1 cellular context compared by ENCODE assay signal in genomic region chr12:123633379-123634141, GRCh38.
TF ChIP-seq lines count a peak whose summit lies in the region.

TSS of gene EIF2B1 (minus strand) at chr12:123633686. CDS start at chr12:123633557, 129 bp downstream.
TSS of gene GTF2H3 (plus strand) at chr12:123633829. CDS start at chr12:123633860, 31 bp downstream.

TF ChIP-seq in HepG2, 621 proteins besides CTCF, POLR2A, EP300 and RAD21 (continued from another document):
- 0 out of 2 replicates have a peak, but pooled peaks have one; percentile 33 for TF ChIP-seq ETS1 (CRISPR knock-in tag; IDR thresholded peaks at IDR 0.05)
- TF ChIP-seq NFATC3 (CRISPR knock-in tag; IDR thresholded peaks at IDR 0.05), result no peak
- TF ChIP-seq ZC3H13 (CRISPR knock-in tag; IDR thresholded peaks at IDR 0.05), result no peak
- TF ChIP-seq KDM5A (IDR thresholded peaks at IDR 0.05; ENCODE audit: borderline replicate concordance, low read length), result peak; percentile 93
- no peak for TF ChIP-seq JARID2 (CRISPR knock-in tag; IDR thresholded peaks at IDR 0.05; ENCODE audit: insufficient replicate concordance)
- peak; percentile 53; the same call in 1 of the 2 replicates for TF ChIP-seq ZBTB42 (CRISPR knock-in tag; IDR thresholded peaks at IDR 0.05)
- no peak; the same call in 1 of the 2 replicates for TF ChIP-seq STAT6 (CRISPR knock-in tag; IDR thresholded peaks at IDR 0.05; ENCODE audit: borderline replicate concordance)
- peak; percentile 87; the same call in 1 of the 2 replicates for TF ChIP-seq TOPORS (CRISPR knock-in tag; IDR thresholded peaks at IDR 0.05)
- TF ChIP-seq ZNF3 (CRISPR knock-in tag; IDR thresholded peaks at IDR 0.05), result no peak
- TF ChIP-seq ZNF431 (CRISPR knock-in tag; IDR thresholded peaks at IDR 0.05; ENCODE audit: borderline replicate concordance, low read depth), result peak; percentile 88; the same call in 1 of the 2 replicates
- no peak for TF ChIP-seq ZNF251 (CRISPR knock-in tag; IDR thresholded peaks at IDR 0.05)
- TF ChIP-seq ZNF589 (CRISPR knock-in tag; conservative IDR thresholded peaks at IDR 0.05), result peak; percentile 87
- TF ChIP-seq HNRNPLL (IDR thresholded peaks at IDR 0.05; ENCODE audit: low read depth, low read length, poor library complexity, severe bottlenecking), result peak; percentile 87
- no peak for TF ChIP-seq RXRA (CRISPR knock-in tag; IDR thresholded peaks at IDR 0.05)
